Comparison of ENCODE assay signal across 1 cellular context in genomic region chr14:105200074-105200473, GRCh38.
TF ChIP-seq lines count a peak whose summit lies in the region.

No MANE protein-coding gene starts in this region.

TF ChIP-seq in H1, 55 proteins besides CTCF, POLR2A, EP300 and RAD21:
- TF ChIP-seq BRCA1 (IDR thresholded peaks at IDR 0.05; ENCODE audit: low read depth, low read length) = no peak
- TF ChIP-seq TEAD4 (IDR thresholded peaks at IDR 0.05; ENCODE audit: low read depth, low read length) = no peak
- no peak for TF ChIP-seq MAX (IDR thresholded peaks at IDR 0.05)
- TF ChIP-seq YY1 (IDR thresholded peaks at IDR 0.05; ENCODE audit: low read depth, low read length) = no peak
- no peak for TF ChIP-seq SIN3A (conservative IDR thresholded peaks at IDR 0.05 in 1 of 2, IDR thresholded peaks at IDR 0.05 in 1 of 2; ENCODE audit: low read depth in 1 of 2, low read length in 2 of 2)
- TF ChIP-seq USF2 (IDR thresholded peaks at IDR 0.05; ENCODE audit: low read length) = no peak; the same call in 1 of the 2 replicates
- TF ChIP-seq KDM5A (IDR thresholded peaks at IDR 0.05; ENCODE audit: low read length) = no peak
